ENCODE assay signal across 22 cellular contexts in genomic region chr12:1353451-1353850, GRCh38.
"Had no signal": no experiment of that assay in that cellular context is flagged by ENCODE, and none has a peak within 500 bp of the region (broad histone marks: within the 10 kb centered on the region; RNA-seq: fewer than 3 reads in every experiment).

No MANE protein-coding gene starts in this region.

- DNase-seq: colonic mucosa; cortex of kidney; effector CD8-positive, alpha-beta T cell; effector memory CD8-positive, alpha-beta T cell; endodermal cell; esophagus squamous epithelium; foreskin fibroblast; foreskin melanocyte; gastrocnemius medialis; glutamatergic neuron; head of caudate nucleus; heart right ventricle; hippocampal formation; left cardiac atrium; left lung; left ventricle myocardium superior; lower lobe of right lung; mesendoderm; mucosa of descending colon had no signal

- H3K36me3 ChIP-seq: colonic mucosa, gastrocnemius medialis, heart right ventricle, left lung, lower lobe of right lung had no signal

- H3K4me1 ChIP-seq: colonic mucosa, esophagus squamous epithelium, left lung, lower lobe of right lung had no signal

- H3K9me3 Mint-ChIP-seq: dendritic cell treated with granulocyte-macrophage colony-stimulating factor and Interleukin-4, amounts not matched to agents 40 ng/mL and 50 ng/mL, for 4 days; effector memory CD8-positive, alpha-beta T cell; endodermal cell had no signal

- H3K27me3 Mint-ChIP-seq: dendritic cell treated with granulocyte-macrophage colony-stimulating factor and Interleukin-4, amounts not matched to agents 40 ng/mL and 50 ng/mL, for 4 days; effector memory CD8-positive, alpha-beta T cell had no signal

- H3K4me3 Mint-ChIP-seq: dendritic cell treated with granulocyte-macrophage colony-stimulating factor and Interleukin-4, amounts not matched to agents 40 ng/mL and 50 ng/mL, for 4 days; effector memory CD8-positive, alpha-beta T cell; endodermal cell had no signal

- H3K27ac ChIP-seq: colonic mucosa, epithelial cell of prostate, esophagus squamous epithelium, gastrocnemius medialis, heart right ventricle, left lung, lower lobe of right lung had no signal

- H3K27ac Mint-ChIP-seq: dendritic cell treated with granulocyte-macrophage colony-stimulating factor and Interleukin-4, amounts not matched to agents 40 ng/mL and 50 ng/mL, for 4 days; effector memory CD8-positive, alpha-beta T cell; endodermal cell had no signal

- H3K4me3 ChIP-seq: colonic mucosa, esophagus squamous epithelium, gastrocnemius medialis, heart right ventricle, left lung, lower lobe of right lung, mucosa of descending colon had no signal

- H3K9me3 ChIP-seq: colonic mucosa, esophagus squamous epithelium, gastrocnemius medialis, heart right ventricle, left lung, lower lobe of right lung, mucosa of descending colon had no signal

- H3K27me3 ChIP-seq: colonic mucosa, esophagus squamous epithelium, gastrocnemius medialis, heart right ventricle, left lung had no signal

- ATAC-seq: effector memory CD8-positive, alpha-beta T cell; esophagus mucosa; gastrocnemius medialis; heart right ventricle; left cardiac atrium; left lung; left ventricle myocardium superior; lower lobe of right lung; mucosa of descending colon had no signal
